In the genomic region with DNA sequence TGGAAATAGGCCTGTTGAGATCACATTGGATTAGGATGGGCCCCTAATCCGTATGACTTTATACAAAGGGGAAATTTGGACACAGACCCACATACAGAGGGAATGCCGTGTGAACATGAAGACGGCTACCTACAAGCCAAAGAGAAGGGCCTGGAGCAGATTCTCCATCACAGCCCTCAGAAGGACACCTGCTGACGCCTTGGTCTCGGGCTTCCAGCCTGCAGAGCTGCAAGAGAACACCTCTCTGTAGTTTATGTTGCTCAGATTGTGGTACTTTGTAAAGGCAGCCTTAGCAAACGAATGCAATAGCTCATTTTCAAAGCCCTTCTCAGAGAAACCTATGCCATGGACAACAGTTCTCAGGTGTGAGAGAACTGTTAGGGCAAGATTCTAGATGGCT, we compare ENCODE assay signal across 17 cellular contexts.
"Had no signal": no experiment of that assay in that cellular context is flagged by ENCODE, and none has a peak within 500 bp of the region (broad histone marks: within the 10 kb centered on the region; RNA-seq: fewer than 3 reads in every experiment).

No MANE protein-coding gene starts in this region.

- DNase-seq: activated CD4-positive, alpha-beta T cell treated with anti-CD3 and anti-CD28 coated beads for 36 hours; activated CD4-positive, alpha-beta T cell treated with anti-CD3 and anti-CD28 coated beads, Interleukin-2, amount 50 U/mL, for 48 hours; activated gamma-delta T cell; amniotic stem cell; dorsolateral prefrontal cortex; foreskin fibroblast; left cardiac atrium; lower lobe of right lung; stimulated activated CD4-positive, alpha-beta T cell treated with anti-CD3 and anti-CD28 coated beads, Interleukin-2, amount 100 ng/mL, for 48 hours; stimulated activated naive CD8-positive, alpha-beta T cell treated with anti-CD3 and anti-CD28 coated beads, Interleukin-15, amount 100 ng/mL, for 72 hours; upper lobe of left lung had no signal

- H3K27me3 ChIP-seq: dorsolateral prefrontal cortex, hepatocyte, right atrium auricular region, upper lobe of left lung had no signal

- ATAC-seq: activated CD4-positive, alpha-beta T cell treated with anti-CD3 and anti-CD28 coated beads for 36 hours; left cardiac atrium; lower lobe of right lung; stimulated activated naive CD8-positive, alpha-beta T cell treated with anti-CD3 and anti-CD28 coated beads, Interleukin-15, amount 100 ng/mL, for 72 hours had no signal

- H3K27ac Mint-ChIP-seq: activated CD4-positive, alpha-beta T cell treated with anti-CD3 and anti-CD28 coated beads for 36 hours; activated naive CD8-positive, alpha-beta T cell; progenitor cell of endocrine pancreas; stimulated activated naive CD8-positive, alpha-beta T cell treated with anti-CD3 and anti-CD28 coated beads, Interleukin-15, amount 100 ng/mL, for 72 hours had no signal

- H3K4me3 Mint-ChIP-seq: activated CD4-positive, alpha-beta T cell treated with anti-CD3 and anti-CD28 coated beads for 36 hours; activated naive CD8-positive, alpha-beta T cell; nephron; stimulated activated naive CD8-positive, alpha-beta T cell treated with anti-CD3 and anti-CD28 coated beads, Interleukin-15, amount 100 ng/mL, for 72 hours had no signal

- H3K27ac ChIP-seq: dorsolateral prefrontal cortex, epithelial cell of prostate, hepatocyte, lower lobe of right lung, right atrium auricular region, upper lobe of left lung had no signal

- H3K9me3 ChIP-seq: lower lobe of right lung, right atrium auricular region, upper lobe of left lung had no signal

- H3K9me3 Mint-ChIP-seq: nephron had no signal

- H3K36me3 ChIP-seq: lower lobe of right lung, right atrium auricular region, upper lobe of left lung had no signal

- H3K27me3 Mint-ChIP-seq: activated CD4-positive, alpha-beta T cell treated with anti-CD3 and anti-CD28 coated beads for 36 hours; activated naive CD8-positive, alpha-beta T cell; stimulated activated naive CD8-positive, alpha-beta T cell treated with anti-CD3 and anti-CD28 coated beads, Interleukin-15, amount 100 ng/mL, for 72 hours had no signal

- H3K4me1 ChIP-seq: lower lobe of right lung, right atrium auricular region, upper lobe of left lung had no signal

- H3K36me3 Mint-ChIP-seq: activated naive CD8-positive, alpha-beta T cell had no signal

- H3K4me3 ChIP-seq: dorsolateral prefrontal cortex, hepatocyte, lower lobe of right lung, right atrium auricular region, upper lobe of left lung had no signal
